In the genomic region with DNA sequence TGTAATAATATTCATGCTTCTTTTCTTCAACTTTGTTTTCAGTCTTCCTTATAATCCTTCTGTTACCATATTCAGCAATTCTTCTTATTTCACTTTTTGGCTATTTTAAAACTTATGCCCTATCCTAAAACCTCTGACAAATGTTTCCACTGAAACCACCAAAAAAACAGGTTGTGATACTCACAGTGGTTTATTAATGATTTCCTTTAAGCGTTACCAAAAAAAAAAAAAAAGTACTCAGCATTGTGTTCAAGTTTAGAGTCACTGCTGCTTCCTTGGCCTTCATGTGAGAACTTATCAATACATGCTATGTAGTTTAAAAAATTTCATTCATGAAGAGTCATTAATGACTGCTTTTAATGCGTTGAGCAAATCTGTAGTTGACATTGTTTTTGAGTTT, we compare ENCODE assay signal across 19 cellular contexts. TPM values are rescaled to one million over a fixed set of nuclear protein-coding genes. Genes with fewer than 3 reads are reported as not detected.
DNase-seq lines count a peak whose midpoint lies in the region; ATAC-seq and TF ChIP-seq lines count a peak whose summit lies in the region.
"Had no signal": no experiment of that assay in that cellular context is flagged by ENCODE, and none has a peak within 500 bp of the region (broad histone marks: within the 10 kb centered on the region; RNA-seq: fewer than 3 reads in every experiment).

No MANE protein-coding gene starts in this region.

- H3K4me1 ChIP-seq in breast epithelium: no peaks in the 10 kb centered on the region
- H3K4me1 ChIP-seq in colonic mucosa: no peaks in the 10 kb centered on the region
- H3K4me1 ChIP-seq: suprapubic skin had no signal

- DNase-seq in MV-4-11 (lab: John Stamatoyannopoulos, UW) (peak; percentile 35), breast epithelium (ENCODE audit: low spot score in 2 of 2) (no peak), NOMO-1 (lab: John Stamatoyannopoulos, UW; ENCODE audit: unreplicated experiment in 2 of 2) (no peak), colonic mucosa (no peak)
- DNase-seq: activated CD8-positive, alpha-beta memory T cell treated with anti-CD3 and anti-CD28 coated beads, Interleukin-2, amount 10 ng/mL, durations not matched to agents 7 days and 5 days; CD8-positive, alpha-beta memory T cell; dermis blood vessel endothelial cell; DMS79 treated with DMSO at 0.1 percent for 48 hours; NCI-H226; stimulated activated CD4-positive, alpha-beta T cell treated with anti-CD3 and anti-CD28 coated beads, Interleukin-12 subunit alpha, Interleukin-12 subunit beta, amount 100 ng/mL, for 4 hours; T-helper 9 cell had no signal

- H3K27me3 ChIP-seq in breast epithelium (no peaks in the 10 kb centered on the region), colonic mucosa (no peaks in the 10 kb centered on the region)
- H3K27me3 ChIP-seq: suprapubic skin had no signal

- H3K27ac ChIP-seq in breast epithelium (no peak overlapping the region), colonic mucosa (no peak overlapping the region)
- H3K27ac ChIP-seq: SK-N-MC, suprapubic skin had no signal

- no peak overlapping the region for H3K9ac ChIP-seq in colonic mucosa (ENCODE audit: low read depth in 2 of 2, low read length in 2 of 2)

- no peaks in the 10 kb centered on the region for H3K9me3 ChIP-seq in breast epithelium
- H3K9me3 ChIP-seq in colonic mucosa: no peaks in the 10 kb centered on the region
- H3K9me3 ChIP-seq: suprapubic skin had no signal

- TF ChIP-seq POLR2A in breast epithelium (IDR thresholded peaks at IDR 0.05): no peak

- ATAC-seq in GM18873 (IDR thresholded peaks at IDR 0.05; ENCODE audit: low FRiP score, unreplicated experiment) (peak; percentile 83), GM21447 (IDR thresholded peaks at IDR 0.05; ENCODE audit: unreplicated experiment) (peak; percentile 91), HG03135 (IDR thresholded peaks at IDR 0.05; ENCODE audit: unreplicated experiment) (peak; percentile 83), GM21737 (IDR thresholded peaks at IDR 0.05; ENCODE audit: unreplicated experiment) (no peak)
- ATAC-seq: activated CD8-positive, alpha-beta memory T cell treated with anti-CD3 and anti-CD28 coated beads, Interleukin-2, amount 10 ng/mL, durations not matched to agents 7 days and 5 days had no signal

- H3K4me3 ChIP-seq in breast epithelium (no peak overlapping the region), colonic mucosa (no peak overlapping the region)
- H3K4me3 ChIP-seq: SK-N-MC, suprapubic skin had no signal

- intact Hi-C loops in breast epithelium (cut with DNase I; ENCODE audit: low total_unique reads): no loop called here
- intact Hi-C loops in colonic mucosa (cut with DNase I): no loop called here

- TF ChIP-seq CTCF in breast epithelium (IDR thresholded peaks at IDR 0.05): no peak
- TF ChIP-seq CTCF in colonic mucosa (IDR thresholded peaks at IDR 0.05): no peak

- no peaks in the 10 kb centered on the region for H3K36me3 ChIP-seq in breast epithelium
- no peaks in the 10 kb centered on the region for H3K36me3 ChIP-seq in colonic mucosa
- H3K36me3 ChIP-seq: suprapubic skin had no signal

RNA-seq across cellular contexts. Expression of gene UGT2A3, which starts 35.4 kb away (rescaled TPM):
- total RNA-seq in breast epithelium (under 1 TPM in 1 of 3 donors, not detected in 2; under 0.01 TPM), colonic mucosa (100 to 1,000 TPM in 1 of 2 donors, 10 to 100 TPM in 1; 36.5 to 135 TPM)
- total RNA-seq: activated CD8-positive, alpha-beta memory T cell treated with anti-CD3 and anti-CD28 coated beads, Interleukin-2, amount 10 ng/mL, durations not matched to agents 7 days and 5 days; bronchial epithelial cell; CD8-positive, alpha-beta memory T cell; mononuclear cell had no signal

Comparison
In these comparisons a context has a peak if more than half of its experiments do, and no peak if none do; other contexts are left out.
1. RNA of gene UGT2A3, which starts 35.4 kb away (total RNA-seq): 36.5 to 135 TPM in colonic mucosa; under 0.01 TPM in breast epithelium; every median in the first group is over 10 times any median in the second.